1 cellular context compared by ENCODE assay signal in the genomic region with DNA sequence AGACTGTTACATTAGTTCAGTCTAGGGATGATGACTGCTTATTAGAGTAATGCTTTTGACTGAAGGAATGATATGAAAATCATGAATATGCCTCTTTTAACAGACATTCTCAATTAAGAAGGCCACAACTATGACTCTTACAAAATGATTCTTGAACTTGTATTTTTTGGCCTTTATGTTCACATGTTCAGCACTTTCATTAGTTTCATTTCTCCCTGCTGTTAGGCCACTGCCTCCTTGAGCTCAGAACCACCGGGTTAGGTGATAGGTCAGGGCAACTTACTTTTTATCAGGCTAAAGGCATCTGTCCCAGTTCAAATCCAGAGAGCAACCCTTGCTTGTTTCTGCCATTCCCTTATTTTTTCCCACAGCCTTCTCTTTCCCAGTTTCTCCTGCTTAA.
TF ChIP-seq lines count a peak whose summit lies in the region.

No MANE protein-coding gene starts in this region.

TF ChIP-seq in IMR-90, 13 proteins besides CTCF, POLR2A, EP300 and RAD21:
- TF ChIP-seq MAZ (IDR thresholded peaks at IDR 0.05; ENCODE audit: borderline replicate concordance, low read depth, low read length) (no peak), RFX5 (IDR thresholded peaks at IDR 0.05; ENCODE audit: low read depth, low read length) (no peak), CHD1 (IDR thresholded peaks at IDR 0.05; ENCODE audit: low read depth, low read length) (no peak), BHLHE40 (IDR thresholded peaks at IDR 0.05; ENCODE audit: low read depth, low read length) (no peak), FOS (IDR thresholded peaks at IDR 0.05; ENCODE audit: low read depth, low read length) (no peak), NFE2L2 (IDR thresholded peaks at IDR 0.05; ENCODE audit: low read depth, low read length) (no peak), MAFK (IDR thresholded peaks at IDR 0.05; ENCODE audit: low read depth, low read length) (no peak), MXI1 (IDR thresholded peaks at IDR 0.05; ENCODE audit: borderline replicate concordance, low read depth, low read length) (no peak), CEBPB (IDR thresholded peaks at IDR 0.05; ENCODE audit: low read depth, low read length) (no peak), RCOR1 (IDR thresholded peaks at IDR 0.05; ENCODE audit: insufficient replicate concordance, low read length) (no peak), SMC3 (IDR thresholded peaks at IDR 0.05; ENCODE audit: low read depth, low read length) (no peak)
- TF ChIP-seq, protein P1, sequence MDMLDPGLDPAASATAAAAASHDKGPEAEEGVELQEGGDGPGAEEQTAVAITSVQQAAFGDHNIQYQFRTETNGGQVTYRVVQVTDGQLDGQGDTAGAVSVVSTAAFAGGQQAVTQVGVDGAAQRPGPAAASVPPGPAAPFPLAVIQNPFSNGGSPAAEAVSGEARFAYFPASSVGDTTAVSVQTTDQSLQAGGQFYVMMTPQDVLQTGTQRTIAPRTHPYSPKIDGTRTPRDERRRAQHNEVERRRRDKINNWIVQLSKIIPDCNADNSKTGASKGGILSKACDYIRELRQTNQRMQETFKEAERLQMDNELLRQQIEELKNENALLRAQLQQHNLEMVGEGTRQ (IDR thresholded peaks at IDR 0.05; ENCODE audit: low read depth, low read length) = no peak
- TF ChIP-seq, protein P2, sequence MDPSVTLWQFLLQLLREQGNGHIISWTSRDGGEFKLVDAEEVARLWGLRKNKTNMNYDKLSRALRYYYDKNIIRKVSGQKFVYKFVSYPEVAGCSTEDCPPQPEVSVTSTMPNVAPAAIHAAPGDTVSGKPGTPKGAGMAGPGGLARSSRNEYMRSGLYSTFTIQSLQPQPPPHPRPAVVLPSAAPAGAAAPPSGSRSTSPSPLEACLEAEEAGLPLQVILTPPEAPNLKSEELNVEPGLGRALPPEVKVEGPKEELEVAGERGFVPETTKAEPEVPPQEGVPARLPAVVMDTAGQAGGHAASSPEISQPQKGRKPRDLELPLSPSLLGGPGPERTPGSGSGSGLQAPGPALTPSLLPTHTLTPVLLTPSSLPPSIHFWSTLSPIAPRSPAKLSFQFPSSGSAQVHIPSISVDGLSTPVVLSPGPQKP (IDR thresholded peaks at IDR 0.05; ENCODE audit: borderline replicate concordance, low read depth, low read length) = no peak
